7 cellular contexts compared by ENCODE assay signal in genomic region chr2:71331331-71331580, GRCh38. TPM values are rescaled to one million over a fixed set of nuclear protein-coding genes. Genes with fewer than 3 reads are reported as not detected.
A peak's percentile ranks its signal among the peaks of the same experiment; 100 is the strongest.
DNase-seq lines count a peak whose midpoint lies in the region; ATAC-seq, FAIRE-seq and TF ChIP-seq lines count a peak whose summit lies in the region.
"Not testable (repeated sequence)": the region's sequence is repeated elsewhere in the genome, so short reads cannot be mapped to it uniquely, and the experiment has no call there.

No MANE protein-coding gene starts in this region.

- POLR2A ChIA-PET in activated CD4-positive, alpha-beta memory T cell treated with anti-CD3 and anti-CD28 coated beads, Interleukin-2, amount 10 ng/mL, durations not matched to agents 7 days and 5 days (lab: Charles Lee) = interaction anchor here (0.6 to 1.9 kb wide), 16 partner anchors 8 to 263 kb away, joined by 3 to 9 read pairs (median 4); partner anchors contain the start of genes MCEE and NAGK
- POLR2A ChIA-PET in GM12878 (lab: Charles Lee) = interaction anchor here (0.6 to 2.5 kb wide), 3 partner anchors 22 to 260 kb away, joined by 3 to 13 read pairs (median 3); no protein-coding TSS in a partner anchor

- not testable (repeated sequence) for TF ChIP-seq EP300 in GM12878 (IDR thresholded peaks at IDR 0.05; ENCODE audit: borderline replicate concordance in 1 of 2, control insufficient read depth in 1 of 2, low read depth in 2 of 2, low read length in 2 of 2)

- not testable (repeated sequence) for TF ChIP-seq CTCF in MM.1S (IDR thresholded peaks at IDR 0.05; ENCODE audit: low read length); GM12878 (IDR thresholded peaks at IDR 0.05 in 2 of 3, conservative IDR thresholded peaks at IDR 0.05 in 1 of 3; ENCODE audit: control insufficient read depth in 2 of 3, extremely low read depth in 1 of 3, insufficient read depth in 1 of 3, low read depth in 3 of 3, low read length in 3 of 3); fibroblast of villous mesenchyme (IDR thresholded peaks at IDR 0.05; ENCODE audit: insufficient read depth, low read depth, low read length)

- H3F3A ChIP-seq in MM.1S (ENCODE audit: insufficient read depth, low read length) = not testable (repeated sequence)

- not testable (repeated sequence) for H4K20me1 ChIP-seq in MM.1S (ENCODE audit: insufficient read depth, low read length); GM12878 (ENCODE audit: control insufficient read depth, insufficient read depth)

- peak overlapping the region; percentile 54 for H3K4me3 ChIP-seq in MM.1S (ENCODE audit: low read length)
- H3K4me3 ChIP-seq in GM12878 = peak overlapping the region; percentile 77
- H3K4me3 ChIP-seq in fibroblast of villous mesenchyme (ENCODE audit: low read depth, low read length) = peak overlapping the region; percentile 15
- H3K4me3 ChIP-seq in mucosa of rectum (ENCODE audit: low read length in 2 of 2) = peak overlapping the region; percentile 46 to 97
- H3K4me3 ChIP-seq in skeletal muscle tissue (ENCODE audit: low read length in 3 of 3) = peak overlapping the region; percentile 41 to 66 (median 49)

- TF ChIP-seq POLR2A in GM12878 (IDR thresholded peaks at IDR 0.05; ENCODE audit: low read depth, low read length) = not testable (repeated sequence)

- peak; percentile 2 for ATAC-seq in GM19397 (IDR thresholded peaks at IDR 0.05; ENCODE audit: unreplicated experiment)
- not testable (repeated sequence) for ATAC-seq in GM12878

- FAIRE-seq in GM12878 (lab: Jason Lieb, UNC) = not testable (repeated sequence)

- 2% methylated on average over 9 of the region's 9 CpGs for WGBS in GM12878 (ENCODE audit: insufficient coverage, insufficient replicate concordance, low lambda C conversion rate, missing lambda C conversion rate)

- SMC1A ChIA-PET in GM12878 (lab: Charles Lee; ENCODE audit: uncharacterized antibody, unreplicated experiment) = interaction anchor here (0.6 to 2.4 kb wide), 4 partner anchors 21 to 87 kb away, joined by 3 to 8 read pairs (median 6); no protein-coding TSS in a partner anchor

- H3K36me3 Mint-ChIP-seq in activated CD4-positive, alpha-beta memory T cell treated with anti-CD3 and anti-CD28 coated beads, Interleukin-2, amount 10 ng/mL, durations not matched to agents 7 days and 5 days (ENCODE audit: low read depth) = peaks cover 23% of the 10 kb centered on the region

- H3K4me3 Mint-ChIP-seq in activated CD4-positive, alpha-beta memory T cell treated with anti-CD3 and anti-CD28 coated beads, Interleukin-2, amount 10 ng/mL, durations not matched to agents 7 days and 5 days = peak overlapping the region; percentile 100

- not testable (repeated sequence) for H3K27me3 Mint-ChIP-seq in activated CD4-positive, alpha-beta memory T cell treated with anti-CD3 and anti-CD28 coated beads, Interleukin-2, amount 10 ng/mL, durations not matched to agents 7 days and 5 days

- not testable (repeated sequence) for H3K9me3 ChIP-seq in MM.1S (replicated peaks; ENCODE audit: insufficient read depth, low read length); GM12878 (replicated peaks; ENCODE audit: control insufficient read depth, insufficient read depth, low read length); mucosa of rectum (ENCODE audit: control insufficient read depth in 2 of 2, low read length in 2 of 2); skeletal muscle tissue (ENCODE audit: control insufficient read depth in 3 of 3, low read length in 3 of 3)

- DNase-seq in MM.1S; activated CD4-positive, alpha-beta memory T cell treated with anti-CD3 and anti-CD28 coated beads, Interleukin-2, amount 10 ng/mL, durations not matched to agents 7 days and 5 days; GM12878 (ENCODE audit: low read depth, low spot score); fibroblast of villous mesenchyme (ENCODE audit: low read depth): not testable (repeated sequence)

- not testable (repeated sequence) for H3K27ac ChIP-seq in MM.1S (ENCODE audit: low read length); GM12878 (ENCODE audit: control insufficient read depth, insufficient read depth); mucosa of rectum (ENCODE audit: low read depth in 2 of 2, low read length in 2 of 2); skeletal muscle tissue (ENCODE audit: low read depth, low read length)

- H3K36me3 ChIP-seq in MM.1S (replicated peaks; ENCODE audit: insufficient read depth, low read length); GM12878 (ENCODE audit: control insufficient read depth in 2 of 2, insufficient read depth in 2 of 2, low read length in 1 of 2); mucosa of rectum (ENCODE audit: control insufficient read depth in 2 of 2, insufficient read depth in 2 of 2, low read length in 2 of 2); skeletal muscle tissue (ENCODE audit: control insufficient read depth in 3 of 3, insufficient read depth in 3 of 3, low read length in 3 of 3): not testable (repeated sequence)

- not testable (repeated sequence) for H3K9me2 ChIP-seq in MM.1S (replicated peaks; ENCODE audit: insufficient read depth, low read length)

- CTCF ChIA-PET in activated CD4-positive, alpha-beta memory T cell treated with anti-CD3 and anti-CD28 coated beads, Interleukin-2, amount 10 ng/mL, durations not matched to agents 7 days and 5 days (lab: Charles Lee) = interaction anchor here (0.6 to 2.3 kb wide), 45 partner anchors 9 to 1598 kb away, joined by 3 to 17 read pairs (median 4); partner anchors contain the start of genes NAGK and PAIP2B
- CTCF ChIA-PET in GM12878 (lab: Yijun Ruan, JAX) = interaction anchor here (0.6 to 5.6 kb wide), 16 partner anchors 12 to 266 kb away, joined by 3 to 50 read pairs (median 5); partner anchors contain the start of gene MPHOSPH10

- peak overlapping the region; percentile 60 for H3K27ac Mint-ChIP-seq in activated CD4-positive, alpha-beta memory T cell treated with anti-CD3 and anti-CD28 coated beads, Interleukin-2, amount 10 ng/mL, durations not matched to agents 7 days and 5 days

- H3K9ac ChIP-seq in MM.1S (ENCODE audit: low read length); GM12878 (ENCODE audit: control insufficient read depth, insufficient read depth, low read length): not testable (repeated sequence)
- H3K9ac ChIP-seq in mucosa of rectum (ENCODE audit: low read depth in 1 of 2, low read length in 2 of 2) = peak overlapping the region in 1 of 2 donors; percentile 33
- H3K9ac ChIP-seq in skeletal muscle tissue (ENCODE audit: low read depth in 1 of 3, low read length in 3 of 3) = peak overlapping the region in 2 of 3 donors; percentile 40 to 68

- TF ChIP-seq RAD21 in GM12878 (IDR thresholded peaks at IDR 0.05; ENCODE audit: insufficient read depth, low read depth, low read length) = not testable (repeated sequence)

- peak overlapping the region; percentile 68 for H2AFZ ChIP-seq in MM.1S (ENCODE audit: low read length)
- H2AFZ ChIP-seq in GM12878 (ENCODE audit: control insufficient read depth, low read depth, low read length) = peak overlapping the region; percentile 80

- RAD21 ChIA-PET in GM12878 (lab: Charles Lee; ENCODE audit: unreplicated experiment) = interaction anchor here (0.6 to 3.2 kb wide), 11 partner anchors 9 to 261 kb away, joined by 3 to 19 read pairs (median 4); partner anchors contain the start of gene PAIP2B

- peaks cover 28% of the 10 kb centered on the region for H3K4me1 Mint-ChIP-seq in activated CD4-positive, alpha-beta memory T cell treated with anti-CD3 and anti-CD28 coated beads, Interleukin-2, amount 10 ng/mL, durations not matched to agents 7 days and 5 days

- H3K27me3 ChIP-seq in MM.1S (replicated peaks; ENCODE audit: insufficient read depth, low read length); GM12878 (replicated peaks in 1 of 2; ENCODE audit: control insufficient read depth in 2 of 2, insufficient read depth in 2 of 2, low read length in 1 of 2); mucosa of rectum (ENCODE audit: control insufficient read depth in 2 of 2, insufficient read depth in 2 of 2, low read length in 2 of 2); skeletal muscle tissue (ENCODE audit: control insufficient read depth in 3 of 3, insufficient read depth in 3 of 3, low read length in 3 of 3): not testable (repeated sequence)

- not testable (repeated sequence) for H3K9me3 Mint-ChIP-seq in activated CD4-positive, alpha-beta memory T cell treated with anti-CD3 and anti-CD28 coated beads, Interleukin-2, amount 10 ng/mL, durations not matched to agents 7 days and 5 days

- not testable (repeated sequence) for BruUV-seq in GM12878 (replicated peaks; lab: Mats Ljungman, UMichigan)

- H3K4me1 ChIP-seq in MM.1S (ENCODE audit: low read length); GM12878 (ENCODE audit: control insufficient read depth, insufficient read depth, low read length): not testable (repeated sequence)
- H3K4me1 ChIP-seq in mucosa of rectum (ENCODE audit: control insufficient read depth in 2 of 2, insufficient read depth in 2 of 2, low read length in 2 of 2) = peaks cover 4 to 17% of the 10 kb centered on the region in 2 donors
- H3K4me1 ChIP-seq in skeletal muscle tissue (ENCODE audit: control insufficient read depth in 3 of 3, insufficient read depth in 3 of 3, low read length in 3 of 3) = peaks cover 6 to 17% (median 13%) of the 10 kb centered on the region in 3 donors

- in situ Hi-C loops in GM12878 (cut with MboI) = not testable (repeated sequence)

- peak overlapping the region; percentile 41; the same call in 1 of the 2 replicates for H3K4me2 ChIP-seq in MM.1S (ENCODE audit: low read depth, low read length)
- peak overlapping the region; percentile 59; the same call in 1 of the 2 replicates for H3K4me2 ChIP-seq in GM12878 (ENCODE audit: control insufficient read depth, insufficient read depth)

- H3K79me2 ChIP-seq in MM.1S (ENCODE audit: low read length) = peaks cover 47% of the 10 kb centered on the region
- peaks cover 46% of the 10 kb centered on the region for H3K79me2 ChIP-seq in GM12878 (ENCODE audit: control insufficient read depth, insufficient read depth, low read length)

- intact Hi-C loops in GM12878 (cut with micrococcal nuclease; ENCODE audit: unreplicated experiment) = not testable (repeated sequence)

RNA-seq across cellular contexts. Expression of gene ZNF638, which starts 0.3 kb away (rescaled TPM):
- total RNA-seq in activated CD4-positive, alpha-beta memory T cell treated with anti-CD3 and anti-CD28 coated beads, Interleukin-2, amount 10 ng/mL, durations not matched to agents 7 days and 5 days = 10 to 100 TPM; 78.6 to 79.3 TPM
- 1,220 and 1,246 TPM in 2 replicates for total RNA-seq in GM12878 (2013; cell fraction: nucleolus; rRNA removed)
- 84.2 and 99.9 TPM in 2 replicates for total RNA-seq in GM12878 (2014; rRNA removed)
- total RNA-seq in GM12878 (2014; rRNA removed; fragmentation: Illumina TruSeq; extraction: Trizol) = 133 and 146 TPM in 2 replicates
- total RNA-seq in GM12878 (2021) = 66.0 and 66.9 TPM in 2 replicates
- polyA plus RNA-seq in GM12878 (2011; ENCODE audit: low read depth) = 45.0 TPM
- 105 and 172 TPM in 2 replicates for polyA plus RNA-seq in GM12878 (2011; rRNA removed)
- 45.2 and 50.6 TPM in 2 replicates for polyA plus RNA-seq in GM12878 (2011; cell fraction: cytosol; rRNA removed)
- polyA plus RNA-seq in GM12878 (2011; cell fraction: nucleus; rRNA removed) = 176 and 212 TPM in 2 replicates
- 56.1 and 83.2 TPM in 2 replicates for polyA plus RNA-seq in GM12878 (2012)
- polyA plus RNA-seq in GM12878 (2014; fragmentation: Illumina TruSeq; extraction: Trizol) = 84.4 and 143 TPM in 2 replicates
- polyA plus RNA-seq in GM12878 (2014; fragmentation: Nextera tagmentation; extraction: Ambion mirVana) = 10 to 100 TPM; 37.6 to 40.5 TPM
- 49.1 and 61.2 TPM in 2 replicates for polyA plus RNA-seq in GM12878 (2014; rRNA removed)
- polyA plus RNA-seq in GM12878 (2016; fragmentation: Nextera tagmentation; extraction: Ambion mirVana) = 10 to 100 TPM; 58.1 to 62.1 TPM
- 274 and 289 TPM in 2 replicates for polyA minus RNA-seq in GM12878 (2011; rRNA and poly(A)+ RNA removed)
- 41.8 and 52.6 TPM in 2 replicates for polyA minus RNA-seq in GM12878 (2011; cell fraction: cytosol; rRNA and poly(A)+ RNA removed)
- polyA minus RNA-seq in GM12878 (2011; cell fraction: nucleus; rRNA and poly(A)+ RNA removed) = 262 and 321 TPM in 2 replicates
- total RNA-seq in fibroblast of villous mesenchyme = 117 and 139 TPM in 2 replicates
- total RNA-seq in skeletal muscle tissue = 187 TPM

Comparison
In these comparisons a context has a peak if more than half of its experiments do, and no peak if none do; other contexts are left out.
1. H3K4me3 ChIP-seq: peak in every context shown above with its lines; median percentile 77 in GM12878; 72 in mucosa of rectum; 54 in MM.1S; 49 in skeletal muscle tissue; 15 in fibroblast of villous mesenchyme.